Comparison of ENCODE assay signal across 8 cellular contexts in the genomic region with DNA sequence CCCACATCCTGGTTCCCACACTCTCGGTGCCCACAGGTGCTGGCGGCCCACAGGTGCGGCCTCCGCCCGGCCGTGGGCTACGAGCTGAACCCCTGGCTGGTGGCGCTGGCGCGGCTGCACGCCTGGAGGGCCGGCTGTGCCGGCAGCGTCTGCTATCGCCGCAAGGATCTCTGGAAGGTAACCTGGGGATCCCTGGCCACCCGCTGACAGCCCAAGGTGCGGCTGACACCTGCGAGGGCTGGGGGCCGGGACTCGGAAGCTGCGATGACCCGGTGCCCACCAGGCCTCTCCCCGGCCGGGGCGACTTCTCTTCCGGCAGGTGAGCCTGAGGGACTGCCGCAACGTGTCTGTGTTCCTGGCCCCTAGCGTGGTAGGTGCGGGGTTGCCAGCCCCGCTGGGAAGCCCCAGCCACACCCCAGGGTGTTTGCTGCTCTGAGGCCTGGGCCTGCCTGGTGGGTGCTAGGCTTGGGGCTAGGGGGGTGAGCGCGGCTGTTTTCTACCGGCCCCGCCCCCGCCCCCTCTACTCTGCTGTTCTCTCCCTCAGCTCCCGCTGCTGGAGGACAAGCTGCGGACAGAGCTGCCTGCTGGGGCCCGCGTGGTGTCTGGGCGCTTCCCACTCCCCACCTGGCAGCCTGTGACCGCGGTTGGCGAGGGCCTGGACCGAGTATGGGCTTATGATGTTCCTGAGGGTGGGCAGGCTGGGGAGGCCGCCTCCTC. TPM values are rescaled to one million over a fixed set of nuclear protein-coding genes. Genes with fewer than 3 reads are reported as not detected.
DNase-seq lines count a peak whose midpoint lies in the region; ATAC-seq and TF ChIP-seq lines count a peak whose summit lies in the region.

No MANE protein-coding gene starts in this region.

- peaks cover 0 to 2% (median 0%) of the 10 kb centered on the region in 8 donors for H3K9me3 Mint-ChIP-seq in CD4-positive, alpha-beta memory T cell
- no peaks in the 10 kb centered on the region for H3K9me3 Mint-ChIP-seq in osteocyte (ENCODE audit: unreplicated experiment)

- no peak for TF ChIP-seq CTCF in osteocyte (IDR thresholded peaks at IDR 0.05)

- no peaks in the 10 kb centered on the region for H3K27me3 ChIP-seq in CD4-positive, alpha-beta memory T cell (ENCODE audit: insufficient read depth, low read length)
- peaks cover 3% of the 10 kb centered on the region for H3K27me3 ChIP-seq in NT2/D1 (ENCODE audit: insufficient read depth, insufficient read length)
- H3K27me3 ChIP-seq in duodenal mucosa (ENCODE audit: control insufficient read depth in 1 of 2, insufficient read depth in 2 of 2, low read length in 2 of 2) = peaks cover 15 to 27% of the 10 kb centered on the region in 2 donors

- H3K4me3 ChIP-seq in CD4-positive, alpha-beta memory T cell (ENCODE audit: low read length in 2 of 2) = peak overlapping the region in 1 of 2 donors; percentile 60
- H3K4me3 ChIP-seq in NT2/D1 (ENCODE audit: insufficient read length, low read depth) = peak overlapping the region; percentile 88
- H3K4me3 ChIP-seq in duodenal mucosa (ENCODE audit: low read depth in 1 of 2, low read length in 2 of 2) = peak overlapping the region; percentile 76 to 77

- no peak for DNase-seq in CD4-positive, alpha-beta memory T cell
- DNase-seq in NT2/D1 (ENCODE audit: low read depth, low spot score) (no peak), osteocyte (ENCODE audit: extremely low spot score, unreplicated experiment) (no peak), COR-L47 (lab: John Stamatoyannopoulos, UW) (no peak), cortex of kidney (lab: John Stamatoyannopoulos, UW) (no peak)

- H3K27me3 Mint-ChIP-seq in CD4-positive, alpha-beta memory T cell = no peaks in the 10 kb centered on the region
- no peaks in the 10 kb centered on the region for H3K27me3 Mint-ChIP-seq in osteocyte (ENCODE audit: unreplicated experiment)

- no peaks in the 10 kb centered on the region for H3K36me3 ChIP-seq in CD4-positive, alpha-beta memory T cell (ENCODE audit: insufficient read depth, low read length)
- H3K36me3 ChIP-seq in NT2/D1 (ENCODE audit: insufficient read depth, insufficient read length, low read length) = peaks cover 14% of the 10 kb centered on the region
- H3K36me3 ChIP-seq in duodenal mucosa (ENCODE audit: control insufficient read depth in 1 of 2, insufficient read depth in 2 of 2, low read length in 2 of 2) = no peaks in the 10 kb centered on the region

- H3K4me1 ChIP-seq in CD4-positive, alpha-beta memory T cell (ENCODE audit: insufficient read depth, low read length) = peaks cover 32% of the 10 kb centered on the region
- peaks cover 47% of the 10 kb centered on the region for H3K4me1 ChIP-seq in NT2/D1 (ENCODE audit: insufficient read depth, insufficient read length)
- peaks cover 20 to 39% of the 10 kb centered on the region in 2 donors for H3K4me1 ChIP-seq in duodenal mucosa (ENCODE audit: control insufficient read depth in 1 of 2, insufficient read depth in 2 of 2, low read length in 2 of 2)

- CTCF ChIA-PET in CD4-positive, alpha-beta memory T cell (lab: Charles Lee; ENCODE audit: partially characterized antibody) = interaction anchor here (0.9 to 4.5 kb wide), 6 partner anchors 10 to 63 kb away, joined by 3 to 27 read pairs (median 5); a partner anchor contains a TSS

- H3K27ac Mint-ChIP-seq in CD4-positive, alpha-beta memory T cell = peak overlapping the region in 3 of 7 donors; percentile 7 to 72 (median 27)
- H3K27ac Mint-ChIP-seq in osteocyte (ENCODE audit: unreplicated experiment) = no peak overlapping the region

- no peaks in the 10 kb centered on the region for H3K9me3 ChIP-seq in CD4-positive, alpha-beta memory T cell (ENCODE audit: control insufficient read depth in 1 of 2, low read length in 2 of 2)
- H3K9me3 ChIP-seq in NT2/D1 (ENCODE audit: insufficient read depth, low read length) (no peaks in the 10 kb centered on the region; the same call in 1 of the 2 replicates), duodenal mucosa (ENCODE audit: control insufficient read depth in 1 of 2, low read length in 2 of 2) (no peaks in the 10 kb centered on the region)

- peak overlapping the region; percentile 47 for H3K27ac ChIP-seq in CD4-positive, alpha-beta memory T cell (ENCODE audit: low read depth, low read length)
- no peak overlapping the region for H3K27ac ChIP-seq in duodenal mucosa (ENCODE audit: low read depth, low read length)

- H3K9ac ChIP-seq in NT2/D1 (ENCODE audit: insufficient read length, low read depth) = no peak overlapping the region
- no peak overlapping the region for H3K9ac ChIP-seq in duodenal mucosa (ENCODE audit: low read depth in 1 of 2, low read length in 2 of 2)

- intact Hi-C loops in CD4-positive, alpha-beta memory T cell (cut with micrococcal nuclease) = no loop called here

- H3K4me1 Mint-ChIP-seq in CD4-positive, alpha-beta memory T cell = peaks cover 3 to 29% (median 12%) of the 10 kb centered on the region in 4 donors
- H3K4me1 Mint-ChIP-seq in osteocyte (ENCODE audit: unreplicated experiment) = peaks cover 16% of the 10 kb centered on the region

- POLR2A ChIA-PET in CD4-positive, alpha-beta memory T cell (lab: Charles Lee; ENCODE audit: partially characterized antibody) = interaction anchor here (0.6 to 12.9 kb wide), 13 partner anchors 7 to 238 kb away, joined by 3 to 166 read pairs (median 5); a partner anchor contains a TSS

- ATAC-seq in HG03039 (IDR thresholded peaks at IDR 0.05; ENCODE audit: unreplicated experiment) = no peak
- ATAC-seq in HG02885 (IDR thresholded peaks at IDR 0.05; ENCODE audit: poor library complexity, unreplicated experiment) = no peak

- no peaks in the 10 kb centered on the region for H3K36me3 Mint-ChIP-seq in CD4-positive, alpha-beta memory T cell
- no peaks in the 10 kb centered on the region for H3K36me3 Mint-ChIP-seq in osteocyte (ENCODE audit: unreplicated experiment)

- H3K4me3 Mint-ChIP-seq in CD4-positive, alpha-beta memory T cell = peak overlapping the region in 6 of 8 donors; percentile 7 to 68 (median 51)
- peak overlapping the region; percentile 52 for H3K4me3 Mint-ChIP-seq in osteocyte (ENCODE audit: unreplicated experiment)

RNA-seq across cellular contexts. Expression of a gene that starts 1.0 kb away (rescaled TPM):
- total RNA-seq in CD4-positive, alpha-beta memory T cell = 10 to 100 TPM; 21.5 to 23.5 TPM
- polyA plus RNA-seq in CD4-positive, alpha-beta memory T cell = 10 to 100 TPM; 14.5 to 36.4 TPM
- 41.5 and 41.7 TPM in 2 replicates for total RNA-seq in osteocyte

RNA-seq across cellular contexts. Expression of a gene that starts 4.3 kb away (rescaled TPM):
- 1 to 10 TPM; 4.5 to 5.1 TPM for total RNA-seq in CD4-positive, alpha-beta memory T cell
- polyA plus RNA-seq in CD4-positive, alpha-beta memory T cell = not detected
- 2.6 and 3.1 TPM in 2 replicates for total RNA-seq in osteocyte

RNA-seq across cellular contexts. Expression of a gene that starts 5.0 kb away (rescaled TPM):
- total RNA-seq in CD4-positive, alpha-beta memory T cell = 10 to 100 TPM; 17.2 to 24.4 TPM
- polyA plus RNA-seq in CD4-positive, alpha-beta memory T cell = 1 to 10 TPM; 2.2 to 4.0 TPM
- 11.3 and 17.3 TPM in 2 replicates for total RNA-seq in osteocyte

RNA-seq across cellular contexts. Expression of a gene that starts 7.0 kb away (rescaled TPM):
- total RNA-seq in CD4-positive, alpha-beta memory T cell = 1 to 10 TPM; 6.9 to 7.7 TPM
- 10 to 100 TPM in 1 of 2 donors, 1 to 10 TPM in 1; 8.3 to 18.8 TPM for polyA plus RNA-seq in CD4-positive, alpha-beta memory T cell
- total RNA-seq in osteocyte = 48.2 and 49.7 TPM in 2 replicates

RNA-seq across cellular contexts. Expression of a gene that starts 16.3 kb away (rescaled TPM):
- total RNA-seq in CD4-positive, alpha-beta memory T cell = 10 to 100 TPM; 58.4 to 59.5 TPM
- 10 to 100 TPM in 1 of 2 donors, 1 to 10 TPM in 1; 9.3 to 38.6 TPM for polyA plus RNA-seq in CD4-positive, alpha-beta memory T cell
- total RNA-seq in osteocyte = 0.32 and 0.44 TPM in 2 replicates
